In the genomic region with DNA sequence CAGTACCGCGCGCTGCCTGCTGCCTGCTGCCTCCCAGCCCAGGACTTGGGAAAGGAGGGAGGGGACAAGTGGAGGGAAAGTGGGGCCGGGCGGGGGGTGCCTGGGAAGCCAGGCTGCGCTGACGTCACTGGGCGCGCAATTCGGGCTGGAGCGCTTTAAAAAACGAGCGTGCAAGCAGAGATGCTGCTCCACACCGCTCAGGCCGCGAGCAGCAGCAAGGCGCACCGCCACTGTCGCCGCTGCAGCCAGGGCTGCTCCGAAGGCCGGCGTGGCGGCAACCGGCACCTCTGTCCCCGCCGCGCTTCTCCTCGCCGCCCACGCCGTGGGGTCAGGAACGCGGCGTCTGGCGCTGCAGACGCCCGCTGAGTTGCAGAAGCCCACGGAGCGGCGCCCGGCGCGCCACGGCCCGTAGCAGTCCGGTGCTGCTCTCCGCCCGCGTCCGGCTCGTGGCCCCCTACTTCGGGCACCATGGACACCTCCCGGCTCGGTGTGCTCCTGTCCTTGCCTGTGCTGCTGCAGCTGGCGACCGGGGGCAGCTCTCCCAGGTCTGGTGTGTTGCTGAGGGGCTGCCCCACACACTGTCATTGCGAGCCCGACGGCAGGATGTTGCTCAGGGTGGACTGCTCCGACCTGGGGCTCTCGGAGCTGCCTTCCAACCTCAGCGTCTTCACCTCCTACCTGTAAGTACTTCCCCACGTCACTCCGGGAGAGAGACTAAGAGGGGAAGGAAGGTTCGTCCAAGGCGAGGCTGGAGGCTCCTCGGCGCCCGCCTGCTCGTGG, we compare ENCODE assay signal across 8 cellular contexts. TPM values are rescaled to one million over a fixed set of nuclear protein-coding genes. Genes with fewer than 3 reads are reported as not detected.
DNase-seq lines count a peak whose midpoint lies in the region; ATAC-seq and TF ChIP-seq lines count a peak whose summit lies in the region.

A gene with protein sequence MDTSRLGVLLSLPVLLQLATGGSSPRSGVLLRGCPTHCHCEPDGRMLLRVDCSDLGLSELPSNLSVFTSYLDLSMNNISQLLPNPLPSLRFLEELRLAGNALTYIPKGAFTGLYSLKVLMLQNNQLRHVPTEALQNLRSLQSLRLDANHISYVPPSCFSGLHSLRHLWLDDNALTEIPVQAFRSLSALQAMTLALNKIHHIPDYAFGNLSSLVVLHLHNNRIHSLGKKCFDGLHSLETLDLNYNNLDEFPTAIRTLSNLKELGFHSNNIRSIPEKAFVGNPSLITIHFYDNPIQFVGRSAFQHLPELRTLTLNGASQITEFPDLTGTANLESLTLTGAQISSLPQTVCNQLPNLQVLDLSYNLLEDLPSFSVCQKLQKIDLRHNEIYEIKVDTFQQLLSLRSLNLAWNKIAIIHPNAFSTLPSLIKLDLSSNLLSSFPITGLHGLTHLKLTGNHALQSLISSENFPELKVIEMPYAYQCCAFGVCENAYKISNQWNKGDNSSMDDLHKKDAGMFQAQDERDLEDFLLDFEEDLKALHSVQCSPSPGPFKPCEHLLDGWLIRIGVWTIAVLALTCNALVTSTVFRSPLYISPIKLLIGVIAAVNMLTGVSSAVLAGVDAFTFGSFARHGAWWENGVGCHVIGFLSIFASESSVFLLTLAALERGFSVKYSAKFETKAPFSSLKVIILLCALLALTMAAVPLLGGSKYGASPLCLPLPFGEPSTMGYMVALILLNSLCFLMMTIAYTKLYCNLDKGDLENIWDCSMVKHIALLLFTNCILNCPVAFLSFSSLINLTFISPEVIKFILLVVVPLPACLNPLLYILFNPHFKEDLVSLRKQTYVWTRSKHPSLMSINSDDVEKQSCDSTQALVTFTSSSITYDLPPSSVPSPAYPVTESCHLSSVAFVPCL (plus strand): TSS at position 186 of the 780 bp plus-strand sequence. CDS start 283 bp downstream, at position 469.

- POLR2A ChIA-PET in MCF 10A (lab: Yijun Ruan, JAX) = no interaction called here

- DNase-seq in AG09309 (ENCODE audit: low read depth) = no peak
- peak; percentile 68 to 75 for DNase-seq in NCI-H524 (lab: John Stamatoyannopoulos, UW)
- DNase-seq in MCF 10A (ENCODE audit: unreplicated experiment) = no peak
- peak; percentile 64 for DNase-seq in iPS-NIHi7 (ENCODE audit: extremely low spot score)

- H3K9me3 Mint-ChIP-seq in MCF 10A (ENCODE audit: unreplicated experiment) = peaks cover 16% of the 10 kb centered on the region

- H3K36me3 ChIP-seq in skeletal muscle satellite cell (ENCODE audit: insufficient read depth, low read length) = no peaks in the 10 kb centered on the region

- intact Hi-C loops in MCF 10A (cut with micrococcal nuclease) = no loop called here

- CTCF ChIA-PET in MCF 10A (lab: Yijun Ruan, JAX) = interaction anchor here (1.6 kb wide), 1 partner anchor 111 kb away, joined by 3 read pairs; no protein-coding TSS in a partner anchor

- ATAC-seq in GM19452 (IDR thresholded peaks at IDR 0.05; ENCODE audit: unreplicated experiment) = peak; percentile 42
- ATAC-seq in GM21619 (IDR thresholded peaks at IDR 0.05; ENCODE audit: unreplicated experiment) = no peak
- ATAC-seq in HG03460 (IDR thresholded peaks at IDR 0.05; ENCODE audit: unreplicated experiment) = no peak

- no peak for TF ChIP-seq CTCF in AG09309 (IDR thresholded peaks at IDR 0.05; ENCODE audit: control insufficient read depth, insufficient read depth, low read depth, low read length, missing control alignments)
- TF ChIP-seq CTCF in MCF 10A (IDR thresholded peaks at IDR 0.05; ENCODE audit: unreplicated experiment) = no peak

- peaks cover 6% of the 10 kb centered on the region for H3K36me3 Mint-ChIP-seq in MCF 10A (ENCODE audit: insufficient read depth, unreplicated experiment)

- BruUV-seq in MCF 10A (replicated peaks; lab: Mats Ljungman, UMichigan) = no TSS peak

- H3K4me3 ChIP-seq in AG09309 (ENCODE audit: control insufficient read depth, low read depth, low read length) (peak within 1 kb of the TSS; percentile 43), skeletal muscle satellite cell (ENCODE audit: low read length) (peak within 1 kb of the TSS; percentile 67)

- peaks cover 61% of the 10 kb centered on the region for H3K27me3 Mint-ChIP-seq in MCF 10A (ENCODE audit: insufficient read depth, unreplicated experiment)

- peaks cover 8% of the 10 kb centered on the region for H3K4me1 Mint-ChIP-seq in MCF 10A (ENCODE audit: insufficient read depth, unreplicated experiment)

- H3K4me2 ChIP-seq in skeletal muscle satellite cell (ENCODE audit: low read length) = peak within 1 kb of the TSS; percentile 97

- no peak within 1 kb of the TSS for H3K9ac ChIP-seq in skeletal muscle satellite cell (ENCODE audit: low read depth, low read length)

- H3K4me3 Mint-ChIP-seq in MCF 10A (ENCODE audit: unreplicated experiment) = peak within 1 kb of the TSS; percentile 53

- H3K9me3 ChIP-seq in skeletal muscle satellite cell (replicated peaks; ENCODE audit: low read length) = no peaks in the 10 kb centered on the region

- H3K27ac Mint-ChIP-seq in MCF 10A (ENCODE audit: low read depth, unreplicated experiment) = no peak within 1 kb of the TSS

- peaks cover 42% of the 10 kb centered on the region for H3K27me3 ChIP-seq in skeletal muscle satellite cell (ENCODE audit: control insufficient read depth, insufficient read depth, low read length)

- H3K4me1 ChIP-seq in skeletal muscle satellite cell (ENCODE audit: control insufficient read depth, insufficient read depth, low read length) = peaks cover 14% of the 10 kb centered on the region

RNA-seq across cellular contexts. Expression of the gene that starts here (rescaled TPM):
- total RNA-seq in MCF 10A (2022) = not detected in 2 replicates
- not detected in 2 replicates for total RNA-seq in skeletal muscle satellite cell (2012; rRNA removed)

Comparison
In these comparisons a context has a peak if more than half of its experiments do, and no peak if none do; other contexts are left out.
1. DNase-seq: peak in NCI-H524 (2 of 2) and iPS-NIHi7 (single experiment); none in AG09309 (single experiment) and MCF 10A (single experiment).